In the genomic region with DNA sequence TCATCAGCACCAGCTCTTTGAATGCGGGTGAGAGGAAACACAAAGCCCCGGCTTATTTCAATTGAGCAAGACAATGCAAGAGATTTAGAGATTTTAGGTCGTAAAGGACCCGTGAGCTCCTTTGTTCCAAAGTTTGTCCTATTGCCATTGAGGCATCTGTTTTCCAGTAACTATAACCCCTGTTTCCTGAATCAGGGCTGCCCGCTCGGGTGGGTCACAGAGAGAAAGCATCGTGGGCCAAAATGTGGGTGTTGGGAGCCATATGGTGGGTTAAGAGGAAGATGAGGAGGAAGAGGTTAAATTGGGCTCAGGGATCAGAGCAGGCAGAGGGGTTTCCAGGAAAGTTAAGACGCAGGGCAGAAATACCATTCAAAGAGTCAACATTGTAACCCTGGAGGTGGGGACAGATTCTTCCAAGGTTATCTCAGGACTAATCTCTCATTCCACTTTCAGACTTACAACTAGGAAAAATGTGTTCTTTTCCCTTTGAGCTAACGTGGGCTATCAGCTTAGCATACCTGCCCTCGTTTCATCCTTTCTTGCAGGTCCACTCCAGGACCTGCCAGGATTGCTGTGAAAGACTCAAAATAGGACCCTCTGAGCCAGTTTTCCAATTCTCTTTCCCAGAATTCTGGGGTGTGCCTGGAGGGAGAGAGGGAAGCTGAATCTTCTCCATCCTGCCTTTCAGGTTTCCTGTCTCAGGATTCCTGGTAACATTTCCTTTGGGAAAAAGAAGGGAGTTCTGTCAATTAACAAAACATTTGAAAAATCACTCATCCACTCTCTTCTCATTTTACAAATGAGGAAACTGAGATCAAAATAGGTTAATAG, we compare ENCODE assay signal across 18 cellular contexts.
DNase-seq lines count a peak whose midpoint lies in the region; ATAC-seq, FAIRE-seq and TF ChIP-seq lines count a peak whose summit lies in the region.
"Had no signal": no experiment of that assay in that cellular context is flagged by ENCODE, and none has a peak within 500 bp of the region (broad histone marks: within the 10 kb centered on the region; RNA-seq: fewer than 3 reads in every experiment).

No MANE protein-coding gene starts in this region.

- H3K27ac ChIP-seq in endodermal cell (ENCODE audit: low read depth, low read length), result peak overlapping the region; percentile 38
- H3K27ac ChIP-seq in neuronal stem cell (replicated peaks; ENCODE audit: low read length), result no peak overlapping the region

- FAIRE-seq in HTR-8/SVneo (lab: Jason Lieb, UNC), result no peak
- FAIRE-seq: G401.6, GM12891, kidney had no signal

- no peak for ATAC-seq in HG03439 (IDR thresholded peaks at IDR 0.05; ENCODE audit: unreplicated experiment)
- ATAC-seq: sciatic nerve, T-helper 17 cell had no signal

- no peak overlapping the region for H2BK5ac ChIP-seq in neuronal stem cell (ENCODE audit: low read length)

- peak overlapping the region; percentile 24; the same call in 1 of the 2 replicates for H3K9ac ChIP-seq in ES-I3 (ENCODE audit: low read depth, low read length)
- H3K9ac ChIP-seq in endodermal cell (ENCODE audit: extremely low read depth, low read length, poor library complexity, severe bottlenecking), result peak overlapping the region; percentile 63
- H3K9ac ChIP-seq in neuronal stem cell (ENCODE audit: low read depth, low read length, poor library complexity), result no peak overlapping the region

- TF ChIP-seq CTCF in endodermal cell (conservative IDR thresholded peaks at IDR 0.05), result no peak

- peaks cover 50% of the 10 kb centered on the region for H3K27me3 Mint-ChIP-seq in endodermal cell (ENCODE audit: insufficient read depth)
- H3K27me3 Mint-ChIP-seq: T-helper 17 cell had no signal

- H3K27ac Mint-ChIP-seq in endodermal cell, result peak overlapping the region; percentile 82
- H3K27ac Mint-ChIP-seq: activated T-helper 2 cell treated with anti-CD3 and anti-CD28 coated beads, Interferon-gamma antibody, Interleukin-2, Interleukin-4, amounts not matched to agents 10 μg/mL and 5 μg/mL and 100 μg/mL, durations not matched to agents 14 hours and 24 hours and 36 hours; T-helper 17 cell had no signal

- H3K23ac ChIP-seq in neuronal stem cell (ENCODE audit: low read depth, low read length, poor library complexity), result no peak overlapping the region

- POLR2A ChIA-PET in HEK293T (lab: Yijun Ruan, JAX), result interaction anchor here (1.0 to 2.1 kb wide), 5 partner anchors 10 to 186 kb away, joined by 3 to 15 read pairs (median 3); a partner anchor contains a TSS

- H3K4ac ChIP-seq in neuronal stem cell (ENCODE audit: low read length), result no peak overlapping the region

- no peaks in the 10 kb centered on the region for H3K79me1 ChIP-seq in neuronal stem cell (ENCODE audit: low read depth, low read length)

- DNase-seq in MV-4-11 (lab: John Stamatoyannopoulos, UW) (peak; percentile 30), endodermal cell (peak; percentile 76), neuronal stem cell (ENCODE audit: low spot score) (no peak), HTR-8/SVneo (ENCODE audit: insufficient read length, low spot score) (no peak), HEK293T (ENCODE audit: extremely low spot score) (no peak)
- DNase-seq: activated CD4-positive, CD25-positive, alpha-beta regulatory T cell treated with anti-CD3 and anti-CD28 coated beads, Interleukin-2, amount 50 U/mL, for 72 hours; kidney; NCI-H1694 treated with DMSO at 0.1 percent for 48 hours; NCI-H446 treated with DMSO at 0.1 percent for 48 hours; SIG-M5; stimulated activated CD4-positive, alpha-beta T cell treated with anti-CD3 and anti-CD28 coated beads, Interleukin-1b, Interleukin-23, amount 100 ng/mL, for 48 hours; T-helper 17 cell had no signal

- CTCF ChIA-PET in HEK293T (lab: Yijun Ruan, JAX), result interaction anchor here (0.9 to 2.5 kb wide), 5 partner anchors 9 to 186 kb away, joined by 3 to 14 read pairs (median 4); no protein-coding TSS in a partner anchor

- H2AK5ac ChIP-seq in neuronal stem cell (ENCODE audit: low read depth, low read length), result no peak overlapping the region

- H3K9me3 Mint-ChIP-seq in endodermal cell, result peaks cover 1% of the 10 kb centered on the region
- H3K9me3 Mint-ChIP-seq: activated T-helper 2 cell treated with anti-CD3 and anti-CD28 coated beads, Interferon-gamma antibody, Interleukin-2, Interleukin-4, amounts not matched to agents 10 μg/mL and 5 μg/mL and 100 μg/mL, durations not matched to agents 14 hours and 24 hours and 36 hours had no signal

- H3K18ac ChIP-seq in neuronal stem cell (ENCODE audit: low read length), result no peak overlapping the region

- peak overlapping the region; percentile 56 for H3K4me3 ChIP-seq in endodermal cell (ENCODE audit: low read length)
- H3K4me3 ChIP-seq in neuronal stem cell (ENCODE audit: low read length in 2 of 2), result no peak overlapping the region

- H3K4me1 ChIP-seq in ES-I3 (ENCODE audit: insufficient read depth, low read length) (peaks cover 48% of the 10 kb centered on the region), endodermal cell (ENCODE audit: control insufficient read depth, insufficient read depth, low read length) (peaks cover 24% of the 10 kb centered on the region), neuronal stem cell (ENCODE audit: control insufficient read depth in 2 of 2, insufficient read depth in 1 of 2, low read depth in 1 of 2, low read length in 2 of 2) (peaks cover 8 to 19% of the 10 kb centered on the region in 2 donors)

- peaks cover 4% of the 10 kb centered on the region for H3K27me3 ChIP-seq in endodermal cell (ENCODE audit: control insufficient read depth, insufficient read depth, low read length, poor library complexity, severe bottlenecking)
- peaks cover 0 to 24% (median 0%) of the 10 kb centered on the region in 3 experiments for H3K27me3 ChIP-seq in neuronal stem cell (ENCODE audit: control insufficient read depth in 3 of 3, insufficient read depth in 3 of 3, low read depth in 1 of 3, low read length in 3 of 3)

- peaks cover 47% of the 10 kb centered on the region for H3K4me1 Mint-ChIP-seq in endodermal cell
- H3K4me1 Mint-ChIP-seq: T-helper 17 cell had no signal

- H3K14ac ChIP-seq in neuronal stem cell (ENCODE audit: low read length), result no peak overlapping the region

- 4 to 11% methylated on average over 8 to 10 of the region's 10 CpGs for WGBS in endodermal cell (ENCODE audit: insufficient coverage in 1 of 2, insufficient read length in 1 of 2), 2 experiments
- no CpG with 5 or more reads among the region's 10 CpGs for WGBS in neuronal stem cell (ENCODE audit: extremely low coverage in 2 of 2, insufficient read length in 2 of 2, insufficient replicate concordance in 1 of 2), 2 donors

- H3K36me3 ChIP-seq in ES-I3 (ENCODE audit: insufficient read depth, low read length) (no peaks in the 10 kb centered on the region), endodermal cell (ENCODE audit: control insufficient read depth, insufficient read depth, low read length) (no peaks in the 10 kb centered on the region), neuronal stem cell (replicated peaks in 1 of 2; ENCODE audit: control insufficient read depth in 2 of 2, insufficient read depth in 2 of 2, low read length in 2 of 2) (no peaks in the 10 kb centered on the region)

- H2BK120ac ChIP-seq in neuronal stem cell (ENCODE audit: low read depth, low read length), result no peak overlapping the region

- no peaks in the 10 kb centered on the region for H3K9me3 ChIP-seq in ES-I3 (ENCODE audit: control insufficient read depth, insufficient read depth, low read length)
- no peaks in the 10 kb centered on the region for H3K9me3 ChIP-seq in endodermal cell (ENCODE audit: control insufficient read depth, low read length)
- H3K9me3 ChIP-seq in neuronal stem cell (replicated peaks in 1 of 2; ENCODE audit: control insufficient read depth in 2 of 2, insufficient read depth in 1 of 2, low read depth in 1 of 2, low read length in 2 of 2), result no peaks in the 10 kb centered on the region

- no peak overlapping the region for H4K8ac ChIP-seq in neuronal stem cell (ENCODE audit: low read depth, low read length)

- no peaks in the 10 kb centered on the region for H3K36me3 Mint-ChIP-seq in endodermal cell (ENCODE audit: low read depth)

- H3K4me2 ChIP-seq in neuronal stem cell (ENCODE audit: insufficient read depth, low read length, poor library complexity, severe bottlenecking), result peak overlapping the region; percentile 37

- H4K91ac ChIP-seq in neuronal stem cell (ENCODE audit: low read depth, low read length, poor library complexity), result no peak overlapping the region

- H2AFZ ChIP-seq in neuronal stem cell (ENCODE audit: low read length), result peak overlapping the region; percentile 57

- peak overlapping the region; percentile 37 for H3K4me3 Mint-ChIP-seq in endodermal cell
- H3K4me3 Mint-ChIP-seq: T-helper 17 cell had no signal

- no peak overlapping the region for H2BK15ac ChIP-seq in neuronal stem cell (ENCODE audit: low read length)

- no peak overlapping the region for H2BK12ac ChIP-seq in neuronal stem cell (ENCODE audit: low read length)

TF ChIP-seq in HEK293T, 16 proteins besides CTCF, POLR2A, EP300 and RAD21:
- TF ChIP-seq SP1 (IDR thresholded peaks at IDR 0.05) (no peak), FOXA1 (IDR thresholded peaks at IDR 0.05) (no peak), TARDBP (IDR thresholded peaks at IDR 0.05) (no peak), HDGF (IDR thresholded peaks at IDR 0.05; ENCODE audit: borderline replicate concordance) (no peak), ZNF384 (IDR thresholded peaks at IDR 0.05) (no peak), SUZ12 (IDR thresholded peaks at IDR 0.05) (no peak), CTBP1 (IDR thresholded peaks at IDR 0.05; ENCODE audit: borderline replicate concordance) (no peak), ARNT (IDR thresholded peaks at IDR 0.05) (no peak), BHLHE40 (IDR thresholded peaks at IDR 0.05; ENCODE audit: borderline replicate concordance) (no peak), L3MBTL2 (conservative IDR thresholded peaks at IDR 0.05) (no peak)

Comparison
In these comparisons a context has a peak if more than half of its experiments do, and no peak if none do; other contexts are left out.
1. DNase-seq: peak in MV-4-11 (single experiment) and endodermal cell (single experiment); none in neuronal stem cell (single experiment), HTR-8/SVneo (single experiment) and HEK293T (single experiment).